Comparison of ENCODE assay signal across 26 cellular contexts in genomic region chrX:78116365-78116764, GRCh38. TPM values are rescaled to one million over a fixed set of nuclear protein-coding genes. Genes with fewer than 3 reads are reported as not detected.
DNase-seq lines count a peak whose midpoint lies in the region; ATAC-seq, FAIRE-seq and TF ChIP-seq lines count a peak whose summit lies in the region.
"Had no signal": no experiment of that assay in that cellular context is flagged by ENCODE, and none has a peak within 500 bp of the region (broad histone marks: within the 10 kb centered on the region; RNA-seq: fewer than 3 reads in every experiment).

No MANE protein-coding gene starts in this region.

- POLR2A ChIA-PET in activated CD8-positive, alpha-beta T cell treated with anti-CD3 and anti-CD28 coated beads for 36 hours (lab: Charles Lee), result interaction anchor here (1.2 to 5.7 kb wide), 3 partner anchors 11 to 23 kb away, joined by 3 to 29 read pairs (median 22); partner anchors contain the start of genes PGK1 and TAF9B
- POLR2A ChIA-PET in endothelial cell of umbilical vein (lab: Charles Lee), result no interaction called here

- dilution Hi-C loops in endothelial cell of umbilical vein (cut with MboI; ENCODE audit: extremely low pct_ligation_motif_present, low sequenced_read_pairs), result no loop called here

- no peak for DNase-seq in stimulated activated naive CD8-positive, alpha-beta T cell treated with anti-CD3 and anti-CD28 coated beads, Interleukin-15, amount 100 ng/mL, for 72 hours
- DNase-seq in activated CD8-positive, alpha-beta T cell treated with anti-CD3 and anti-CD28 coated beads for 36 hours, result no peak
- no peak for DNase-seq in endothelial cell of umbilical vein (ENCODE audit: low read depth, low spot score)
- DNase-seq in amniotic stem cell (lab: John Stamatoyannopoulos, UW), result no peak
- no peak for DNase-seq in DMS 273 treated with DMSO at 0.1 percent for 48 hours (lab: John Stamatoyannopoulos, UW)
- DNase-seq: activated CD4-positive, alpha-beta T cell treated with anti-CD3 and anti-CD28 coated beads, Interleukin-2, amount 50 U/mL, for 4 hours; activated T-cell treated with anti-CD3 and anti-CD28 coated beads, Interleukin-2, amount 50 U/mL, for 48 hours; endodermal cell; hypothalamus; left lung; naive B cell; NCI-H1694; NCI-H69; ovary; retina; stimulated activated CD4-positive, alpha-beta T cell treated with anti-CD3 and anti-CD28 coated beads, Interleukin-2, amount 100 ng/mL, for 24 hours; testis; uterus had no signal

- no peaks in the 10 kb centered on the region for H4K20me1 ChIP-seq in endothelial cell of umbilical vein (replicated peaks; ENCODE audit: control insufficient read depth, extremely low read depth, insufficient read depth, low read length)

- no peaks in the 10 kb centered on the region for H3K27me3 ChIP-seq in endothelial cell of umbilical vein (ENCODE audit: control insufficient read depth in 2 of 2, insufficient read depth in 2 of 2, low read length in 2 of 2)
- H3K27me3 ChIP-seq: gastroesophageal sphincter, left lung, ovary, SJSA1, testis, uterus had no signal

- H3K4me2 ChIP-seq in endothelial cell of umbilical vein (ENCODE audit: insufficient read depth, low read length), result no peak overlapping the region
- H3K4me2 ChIP-seq: smooth muscle cell had no signal

- no peaks in the 10 kb centered on the region for H3K9me3 Mint-ChIP-seq in stimulated activated naive CD8-positive, alpha-beta T cell treated with anti-CD3 and anti-CD28 coated beads, Interleukin-15, Interleukin-2, amounts not matched to agents 100 ng/mL and 50 ng/mL, for 24 hours
- no peaks in the 10 kb centered on the region for H3K9me3 Mint-ChIP-seq in stimulated activated naive CD8-positive, alpha-beta T cell treated with anti-CD3 and anti-CD28 coated beads, Interleukin-15, amount 100 ng/mL, for 72 hours
- H3K9me3 Mint-ChIP-seq in activated CD8-positive, alpha-beta T cell treated with anti-CD3 and anti-CD28 coated beads for 36 hours, result no peaks in the 10 kb centered on the region

- no peak for TF ChIP-seq POLR2A in endothelial cell of umbilical vein (IDR thresholded peaks at IDR 0.05; ENCODE audit: low read depth, low read length)

- BruUV-seq in endothelial cell of umbilical vein (replicated peaks; lab: Mats Ljungman, UMichigan), result no TSS peak

- H3K27ac Mint-ChIP-seq in stimulated activated naive CD8-positive, alpha-beta T cell treated with anti-CD3 and anti-CD28 coated beads, Interleukin-15, Interleukin-2, amounts not matched to agents 100 ng/mL and 50 ng/mL, for 24 hours, result peak overlapping the region; percentile 70
- peak overlapping the region in 1 of 2 donors; percentile 88 for H3K27ac Mint-ChIP-seq in stimulated activated naive CD8-positive, alpha-beta T cell treated with anti-CD3 and anti-CD28 coated beads, Interleukin-15, amount 100 ng/mL, for 72 hours
- H3K27ac Mint-ChIP-seq in activated CD8-positive, alpha-beta T cell treated with anti-CD3 and anti-CD28 coated beads for 36 hours, result peak overlapping the region; percentile 69
- H3K27ac Mint-ChIP-seq: endodermal cell had no signal

- no peak for TF ChIP-seq CTCF in activated CD8-positive, alpha-beta T cell treated with anti-CD3 and anti-CD28 coated beads for 36 hours (IDR thresholded peaks at IDR 0.05)
- no peak for TF ChIP-seq CTCF in endothelial cell of umbilical vein (IDR thresholded peaks at IDR 0.05; ENCODE audit: extremely low read depth in 1 of 2, insufficient read depth in 1 of 2, low read depth in 1 of 2, low read length in 2 of 2)

- H3K9ac ChIP-seq in endothelial cell of umbilical vein (replicated peaks; ENCODE audit: extremely low read depth, insufficient read depth, low read length), result no peak overlapping the region

- H3K27me3 Mint-ChIP-seq in stimulated activated naive CD8-positive, alpha-beta T cell treated with anti-CD3 and anti-CD28 coated beads, Interleukin-15, Interleukin-2, amounts not matched to agents 100 ng/mL and 50 ng/mL, for 24 hours, result no peaks in the 10 kb centered on the region
- no peaks in the 10 kb centered on the region for H3K27me3 Mint-ChIP-seq in stimulated activated naive CD8-positive, alpha-beta T cell treated with anti-CD3 and anti-CD28 coated beads, Interleukin-15, amount 100 ng/mL, for 72 hours
- no peaks in the 10 kb centered on the region for H3K27me3 Mint-ChIP-seq in activated CD8-positive, alpha-beta T cell treated with anti-CD3 and anti-CD28 coated beads for 36 hours
- H3K27me3 Mint-ChIP-seq: naive B cell had no signal

- H3K4me1 Mint-ChIP-seq in stimulated activated naive CD8-positive, alpha-beta T cell treated with anti-CD3 and anti-CD28 coated beads, Interleukin-15, Interleukin-2, amounts not matched to agents 100 ng/mL and 50 ng/mL, for 24 hours (ENCODE audit: low read depth), result peaks cover 68% of the 10 kb centered on the region
- peaks cover 50% of the 10 kb centered on the region for H3K4me1 Mint-ChIP-seq in stimulated activated naive CD8-positive, alpha-beta T cell treated with anti-CD3 and anti-CD28 coated beads, Interleukin-15, amount 100 ng/mL, for 72 hours
- peaks cover 71% of the 10 kb centered on the region for H3K4me1 Mint-ChIP-seq in activated CD8-positive, alpha-beta T cell treated with anti-CD3 and anti-CD28 coated beads for 36 hours (ENCODE audit: low read depth)
- H3K4me1 Mint-ChIP-seq: endodermal cell had no signal

- no peak overlapping the region for H3K27ac ChIP-seq in endothelial cell of umbilical vein (ENCODE audit: insufficient read depth, low read depth, low read length)
- H3K27ac ChIP-seq: C4-2B, gastroesophageal sphincter, HL-60, left lung, ovary, SJSA1, testis, uterus had no signal

- FAIRE-seq in endothelial cell of umbilical vein (lab: Jason Lieb, UNC), result peak; percentile 66
- FAIRE-seq: colon had no signal

- H3K79me2 ChIP-seq in endothelial cell of umbilical vein (ENCODE audit: control insufficient read depth, insufficient read depth, low read length), result peaks cover 77% of the 10 kb centered on the region

- ATAC-seq in stimulated activated naive CD8-positive, alpha-beta T cell treated with anti-CD3 and anti-CD28 coated beads, Interleukin-15, amount 100 ng/mL, for 72 hours, result no peak
- ATAC-seq in activated CD8-positive, alpha-beta T cell treated with anti-CD3 and anti-CD28 coated beads for 36 hours, result no peak
- ATAC-seq in GM21576 (IDR thresholded peaks at IDR 0.05; ENCODE audit: unreplicated experiment), result no peak
- ATAC-seq: gastroesophageal sphincter, left lung had no signal

- H2AFZ ChIP-seq in endothelial cell of umbilical vein (ENCODE audit: low read depth, low read length), result no peak overlapping the region

- H3K9me3 ChIP-seq in endothelial cell of umbilical vein (replicated peaks; ENCODE audit: control insufficient read depth, insufficient read depth, low read length), result no peaks in the 10 kb centered on the region
- H3K9me3 ChIP-seq: gastroesophageal sphincter, left lung, ovary, SJSA1, testis, uterus had no signal

- CTCF ChIA-PET in activated CD8-positive, alpha-beta T cell treated with anti-CD3 and anti-CD28 coated beads for 36 hours (lab: Charles Lee), result interaction anchor here (0.7 to 1.2 kb wide), 2 partner anchors 10 to 91 kb away, joined by 3 read pairs; no protein-coding TSS in a partner anchor
- CTCF ChIA-PET in endothelial cell of umbilical vein (lab: Charles Lee), result no interaction called here

- no peaks in the 10 kb centered on the region for H3K4me1 ChIP-seq in endothelial cell of umbilical vein (ENCODE audit: control insufficient read depth, extremely low read depth, insufficient read depth, low read length)
- H3K4me1 ChIP-seq: left lung, SJSA1, testis, uterus had no signal

- peaks cover 83% of the 10 kb centered on the region for H3K36me3 Mint-ChIP-seq in stimulated activated naive CD8-positive, alpha-beta T cell treated with anti-CD3 and anti-CD28 coated beads, Interleukin-15, Interleukin-2, amounts not matched to agents 100 ng/mL and 50 ng/mL, for 24 hours (ENCODE audit: low read depth)
- H3K36me3 Mint-ChIP-seq in activated CD8-positive, alpha-beta T cell treated with anti-CD3 and anti-CD28 coated beads for 36 hours (ENCODE audit: low read depth), result peaks cover 79% of the 10 kb centered on the region

- no peaks in the 10 kb centered on the region for H3K9me1 ChIP-seq in endothelial cell of umbilical vein (replicated peaks; ENCODE audit: control insufficient read depth, extremely low read depth, insufficient read depth, low read length)

- peaks cover 11 to 17% of the 10 kb centered on the region in 2 experiments for H3K36me3 ChIP-seq in endothelial cell of umbilical vein (ENCODE audit: control insufficient read depth in 2 of 2, extremely low read depth in 1 of 2, insufficient read depth in 2 of 2, low read length in 2 of 2)
- H3K36me3 ChIP-seq: ovary, uterus had no signal

- H3K4me3 ChIP-seq in endothelial cell of umbilical vein (replicated peaks in 1 of 3; ENCODE audit: insufficient read depth in 1 of 3, low read depth in 1 of 3, low read length in 3 of 3), result no peak overlapping the region
- H3K4me3 ChIP-seq: gastroesophageal sphincter, left lung, ovary, SJSA1, smooth muscle cell, testis, uterus had no signal

- intact Hi-C loops in activated CD8-positive, alpha-beta T cell treated with anti-CD3 and anti-CD28 coated beads for 36 hours (cut with micrococcal nuclease), result no loop called here
- intact Hi-C loops in endothelial cell of umbilical vein (cut with micrococcal nuclease), result no loop called here

- no peak overlapping the region for H3K4me3 Mint-ChIP-seq in stimulated activated naive CD8-positive, alpha-beta T cell treated with anti-CD3 and anti-CD28 coated beads, Interleukin-15, Interleukin-2, amounts not matched to agents 100 ng/mL and 50 ng/mL, for 24 hours
- no peak overlapping the region for H3K4me3 Mint-ChIP-seq in stimulated activated naive CD8-positive, alpha-beta T cell treated with anti-CD3 and anti-CD28 coated beads, Interleukin-15, amount 100 ng/mL, for 72 hours
- H3K4me3 Mint-ChIP-seq in activated CD8-positive, alpha-beta T cell treated with anti-CD3 and anti-CD28 coated beads for 36 hours, result no peak overlapping the region
- H3K4me3 Mint-ChIP-seq: endodermal cell, naive B cell had no signal

RNA-seq across cellular contexts. Expression of gene PGK1, which starts 12.3 kb away (rescaled TPM):
- total RNA-seq in activated CD8-positive, alpha-beta T cell treated with anti-CD3 and anti-CD28 coated beads for 36 hours, result 1,000 to 10,000 TPM; 1,745 to 1,759 TPM
- total RNA-seq in endothelial cell of umbilical vein, result 377 and 392 TPM in 2 replicates
- 192 and 222 TPM in 2 replicates for polyA plus RNA-seq in endothelial cell of umbilical vein
- polyA plus RNA-seq in endothelial cell of umbilical vein (2011; cell fraction: cytosol; rRNA removed), result 265 and 301 TPM in 2 replicates
- 185 and 275 TPM in 2 replicates for polyA plus RNA-seq in endothelial cell of umbilical vein (2011; cell fraction: nucleus; rRNA removed)
- polyA plus RNA-seq in endothelial cell of umbilical vein (2012), result 371 and 467 TPM in 2 replicates
- polyA minus RNA-seq in endothelial cell of umbilical vein, result 231 and 294 TPM in 2 replicates
- polyA minus RNA-seq in endothelial cell of umbilical vein (2011; cell fraction: cytosol; rRNA and poly(A)+ RNA removed), result 254 TPM
- polyA minus RNA-seq in endothelial cell of umbilical vein (2011; cell fraction: nucleus; rRNA and poly(A)+ RNA removed), result 41.9 and 62.8 TPM in 2 replicates

RNA-seq across cellular contexts. Expression of gene TAF9B, which starts 23.1 kb away (rescaled TPM):
- 10 to 100 TPM; 11.3 to 13.4 TPM for total RNA-seq in activated CD8-positive, alpha-beta T cell treated with anti-CD3 and anti-CD28 coated beads for 36 hours
- total RNA-seq in endothelial cell of umbilical vein, result 16.0 and 18.5 TPM in 2 replicates
- 25.9 and 26.2 TPM in 2 replicates for polyA plus RNA-seq in endothelial cell of umbilical vein
- 28.1 and 30.1 TPM in 2 replicates for polyA plus RNA-seq in endothelial cell of umbilical vein (2011; cell fraction: cytosol; rRNA removed)
- 14.5 and 15.3 TPM in 2 replicates for polyA plus RNA-seq in endothelial cell of umbilical vein (2011; cell fraction: nucleus; rRNA removed)
- polyA plus RNA-seq in endothelial cell of umbilical vein (2012), result 13.7 and 20.4 TPM in 2 replicates
- polyA minus RNA-seq in endothelial cell of umbilical vein, result 18.9 and 25.0 TPM in 2 replicates
- polyA minus RNA-seq in endothelial cell of umbilical vein (2011; cell fraction: cytosol; rRNA and poly(A)+ RNA removed), result 18.8 TPM
- 9.5 and 11.6 TPM in 2 replicates for polyA minus RNA-seq in endothelial cell of umbilical vein (2011; cell fraction: nucleus; rRNA and poly(A)+ RNA removed)
